In genomic region chrX:46588263-46588662, GRCh38 we compare ENCODE assay signal across 8 cellular contexts. TPM values are rescaled to one million over a fixed set of nuclear protein-coding genes. Genes with fewer than 3 reads are reported as not detected.
A peak's percentile ranks its signal among the peaks of the same experiment; 100 is the strongest.
DNase-seq lines count a peak whose midpoint lies in the region; ATAC-seq and TF ChIP-seq lines count a peak whose summit lies in the region.

No MANE protein-coding gene starts in this region.

- peaks cover 42% of the 10 kb centered on the region for H3K4me1 ChIP-seq in osteoblast (ENCODE audit: insufficient read depth, low read length)

- ATAC-seq in HG02798 (IDR thresholded peaks at IDR 0.05; ENCODE audit: poor library complexity, unreplicated experiment) = no peak
- ATAC-seq in GM18502 (IDR thresholded peaks at IDR 0.05; ENCODE audit: poor library complexity, unreplicated experiment) = no peak
- ATAC-seq in HG03354 (IDR thresholded peaks at IDR 0.05; ENCODE audit: poor library complexity, severe bottlenecking, unreplicated experiment) = no peak

- H2AFZ ChIP-seq in osteoblast (ENCODE audit: low read length) = no peak overlapping the region

- DNase-seq in Daoy (ENCODE audit: low read depth) (peak; percentile 12), osteoblast (ENCODE audit: insufficient read length, low spot score, missing footprints) (no peak), AG08396 (ENCODE audit: low spot score) (no peak)

- no peaks in the 10 kb centered on the region for H3K9me3 ChIP-seq in osteoblast (ENCODE audit: low read depth, low read length)

- H3K79me2 ChIP-seq in osteoblast (ENCODE audit: insufficient read depth, low read length) = peaks cover 11% of the 10 kb centered on the region

- H3K4me2 ChIP-seq in osteoblast (ENCODE audit: insufficient read depth, low read length) = peak overlapping the region; percentile 41

- H3K27me3 Mint-ChIP-seq in T-helper 1 cell treated with Interleukin-12 subunit alpha and Interleukin-12 subunit beta and Interleukin-4 antibody, amounts not matched to agents 30 μg/mL and 1 μg/mL, for 36 hours (ENCODE audit: low read depth) = no peaks in the 10 kb centered on the region
- H3K27me3 Mint-ChIP-seq in dendritic cell treated with granulocyte-macrophage colony-stimulating factor and Interleukin-4, amounts not matched to agents 40 ng/mL and 50 ng/mL, for 4 days = no peaks in the 10 kb centered on the region

- peaks cover 19% of the 10 kb centered on the region for H3K4me1 Mint-ChIP-seq in T-helper 1 cell treated with Interleukin-12 subunit alpha and Interleukin-12 subunit beta and Interleukin-4 antibody, amounts not matched to agents 30 μg/mL and 1 μg/mL, for 36 hours (ENCODE audit: low read depth)
- H3K4me1 Mint-ChIP-seq in dendritic cell treated with granulocyte-macrophage colony-stimulating factor and Interleukin-4, amounts not matched to agents 40 ng/mL and 50 ng/mL, for 4 days (ENCODE audit: low read depth) = peaks cover 21% of the 10 kb centered on the region

- no peaks in the 10 kb centered on the region for H4K20me1 ChIP-seq in osteoblast (ENCODE audit: insufficient read depth, low read length)

- peak overlapping the region; percentile 70 for H3K4me3 Mint-ChIP-seq in T-helper 1 cell treated with Interleukin-12 subunit alpha and Interleukin-12 subunit beta and Interleukin-4 antibody, amounts not matched to agents 30 μg/mL and 1 μg/mL, for 36 hours
- H3K4me3 Mint-ChIP-seq in dendritic cell treated with granulocyte-macrophage colony-stimulating factor and Interleukin-4, amounts not matched to agents 40 ng/mL and 50 ng/mL, for 4 days = no peak overlapping the region

- peak overlapping the region; percentile 47 for H3K27ac ChIP-seq in osteoblast (ENCODE audit: low read depth, low read length)

- peaks cover 6% of the 10 kb centered on the region for H3K36me3 Mint-ChIP-seq in T-helper 1 cell treated with Interleukin-12 subunit alpha and Interleukin-12 subunit beta and Interleukin-4 antibody, amounts not matched to agents 30 μg/mL and 1 μg/mL, for 36 hours (ENCODE audit: low read depth)
- no peaks in the 10 kb centered on the region for H3K36me3 Mint-ChIP-seq in dendritic cell treated with granulocyte-macrophage colony-stimulating factor and Interleukin-4, amounts not matched to agents 40 ng/mL and 50 ng/mL, for 4 days (ENCODE audit: low read depth)

- no peaks in the 10 kb centered on the region for H3K9me3 Mint-ChIP-seq in T-helper 1 cell treated with Interleukin-12 subunit alpha and Interleukin-12 subunit beta and Interleukin-4 antibody, amounts not matched to agents 30 μg/mL and 1 μg/mL, for 36 hours
- H3K9me3 Mint-ChIP-seq in dendritic cell treated with granulocyte-macrophage colony-stimulating factor and Interleukin-4, amounts not matched to agents 40 ng/mL and 50 ng/mL, for 4 days = no peaks in the 10 kb centered on the region

- peak overlapping the region; percentile 75 for H3K27ac Mint-ChIP-seq in T-helper 1 cell treated with Interleukin-12 subunit alpha and Interleukin-12 subunit beta and Interleukin-4 antibody, amounts not matched to agents 30 μg/mL and 1 μg/mL, for 36 hours
- peak overlapping the region; percentile 69 for H3K27ac Mint-ChIP-seq in dendritic cell treated with granulocyte-macrophage colony-stimulating factor and Interleukin-4, amounts not matched to agents 40 ng/mL and 50 ng/mL, for 4 days

- intact Hi-C loops in dendritic cell treated with granulocyte-macrophage colony-stimulating factor and Interleukin-4, amounts not matched to agents 40 ng/mL and 50 ng/mL, for 4 days (cut with micrococcal nuclease) = no loop called here

- no peaks in the 10 kb centered on the region for H3K27me3 ChIP-seq in osteoblast (ENCODE audit: insufficient read depth, low read length)

- no peak for TF ChIP-seq CTCF in osteoblast (IDR thresholded peaks at IDR 0.05; ENCODE audit: extremely low read depth, low read depth, low read length)

- H3K4me3 ChIP-seq in osteoblast (ENCODE audit: insufficient read depth, low read length) = peak overlapping the region; percentile 26

- no peaks in the 10 kb centered on the region for H3K36me3 ChIP-seq in osteoblast (ENCODE audit: insufficient read depth, low read length)

RNA-seq across cellular contexts. Expression of gene CHST7, which starts 14.7 kb away (rescaled TPM):
- 4.4 and 10.5 TPM in 2 replicates for total RNA-seq in Daoy (2014; rRNA removed; shearing (Covaris generic))
- total RNA-seq in osteoblast = 6.5 and 8.0 TPM in 2 replicates

RNA-seq across cellular contexts. Expression of gene ZNF674, which starts 43.0 kb away (rescaled TPM):
- 2.2 and 5.4 TPM in 2 replicates for total RNA-seq in Daoy (2014; rRNA removed; shearing (Covaris generic))
- total RNA-seq in osteoblast = 4.7 and 5.6 TPM in 2 replicates
